In the genomic region with DNA sequence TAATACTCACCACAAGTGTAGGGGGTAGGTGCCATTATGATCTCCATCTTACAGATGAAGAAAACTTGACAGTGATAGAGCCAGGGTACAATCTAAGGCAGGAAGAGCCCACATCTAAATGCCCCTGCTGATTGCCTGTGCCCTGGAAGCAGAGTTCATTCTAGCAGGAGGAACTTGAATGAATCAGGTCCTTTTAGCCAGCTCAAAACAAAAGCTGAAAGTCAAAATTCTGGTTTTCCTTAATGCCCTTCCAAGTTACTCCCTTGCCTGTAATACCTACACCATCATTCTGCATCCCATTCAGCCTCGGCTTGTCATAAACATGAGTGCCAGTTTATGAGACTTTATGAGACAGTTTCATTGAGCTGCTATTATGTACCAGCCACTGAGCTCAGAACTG, we compare ENCODE assay signal across 17 cellular contexts.
"Had no signal": no experiment of that assay in that cellular context is flagged by ENCODE, and none has a peak within 500 bp of the region (broad histone marks: within the 10 kb centered on the region; RNA-seq: fewer than 3 reads in every experiment).

No MANE protein-coding gene starts in this region.

- H3K36me3 Mint-ChIP-seq: naive thymus-derived CD4-positive, alpha-beta T cell had no signal

- H3K9me3 Mint-ChIP-seq: central memory CD8-positive, alpha-beta T cell; naive thymus-derived CD4-positive, alpha-beta T cell; nephron progenitor cell had no signal

- H3K27me3 Mint-ChIP-seq: central memory CD8-positive, alpha-beta T cell had no signal

- DNase-seq: esophagus squamous epithelium; head of caudate nucleus; mammary epithelial cell; naive thymus-derived CD4-positive, alpha-beta T cell; nephron progenitor cell; psoas muscle; stimulated activated CD4-positive, alpha-beta T cell treated with anti-CD3 and anti-CD28 coated beads, Interleukin-2, amount 100 ng/mL, for 48 hours; stimulated activated naive CD8-positive, alpha-beta T cell treated with anti-CD3 and anti-CD28 coated beads, Interleukin-15, Interleukin-2, amounts not matched to agents 100 U/mL and 50 U/mL, for 24 hours; tibial artery; upper lobe of left lung; uterus had no signal

- H3K4me1 ChIP-seq: psoas muscle, right atrium auricular region, upper lobe of left lung, uterus had no signal

- H3K36me3 ChIP-seq: esophagus squamous epithelium, right atrium auricular region, tibial artery, upper lobe of left lung, uterus had no signal

- H3K27ac Mint-ChIP-seq: naive thymus-derived CD4-positive, alpha-beta T cell; nephron progenitor cell had no signal

- H3K4me1 Mint-ChIP-seq: central memory CD8-positive, alpha-beta T cell had no signal

- H3K4me3 ChIP-seq: esophagus squamous epithelium, hepatocyte, psoas muscle, right atrium auricular region, smooth muscle cell, tibial artery, upper lobe of left lung, uterus had no signal

- H3K27ac ChIP-seq: epithelial cell of prostate, hepatocyte, parathyroid adenoma, psoas muscle, right atrium auricular region, tibial artery, upper lobe of left lung, uterus had no signal

- ATAC-seq: naive thymus-derived CD4-positive, alpha-beta T cell; psoas muscle; stimulated activated naive CD8-positive, alpha-beta T cell treated with anti-CD3 and anti-CD28 coated beads, Interleukin-15, Interleukin-2, amounts not matched to agents 100 U/mL and 50 U/mL, for 24 hours had no signal

- H3K9me3 ChIP-seq: esophagus squamous epithelium, psoas muscle, right atrium auricular region, tibial artery, upper lobe of left lung, uterus had no signal

- H3K27me3 ChIP-seq: esophagus squamous epithelium, hepatocyte, right atrium auricular region, tibial artery, upper lobe of left lung, uterus had no signal

- H3K4me3 Mint-ChIP-seq: central memory CD8-positive, alpha-beta T cell; naive thymus-derived CD4-positive, alpha-beta T cell; nephron progenitor cell had no signal
